9 cellular contexts compared by ENCODE assay signal in genomic region chr20:63537525-63538203, GRCh38. TPM values are rescaled to one million over a fixed set of nuclear protein-coding genes. Genes with fewer than 3 reads are reported as not detected.
A peak's percentile ranks its signal among the peaks of the same experiment; 100 is the strongest.
DNase-seq lines count a peak whose midpoint lies in the region; ATAC-seq, FAIRE-seq and TF ChIP-seq lines count a peak whose summit lies in the region.
"Had no signal": no experiment of that assay in that cellular context is flagged by ENCODE, and none has a peak within 500 bp of the region (broad histone marks: within the 10 kb centered on the region; RNA-seq: fewer than 3 reads in every experiment).

No MANE protein-coding gene starts in this region.

- H3K9me3 ChIP-seq in astrocyte (ENCODE audit: insufficient read depth, low read depth, low read length) (no peaks in the 10 kb centered on the region), sigmoid colon (no peaks in the 10 kb centered on the region)

- peak; percentile 87 for ATAC-seq in HG02885 (IDR thresholded peaks at IDR 0.05; ENCODE audit: poor library complexity, unreplicated experiment)

- no peaks in the 10 kb centered on the region for H3K9me3 Mint-ChIP-seq in astrocyte (ENCODE audit: unreplicated experiment)

- WGBS in sigmoid colon, 2 donors = 2 to 6% methylated on average over 34 of the region's 34 CpGs

- no peak overlapping the region for H3K4me3 Mint-ChIP-seq in astrocyte (ENCODE audit: unreplicated experiment)

- TF ChIP-seq CTCF in astrocyte (IDR thresholded peaks at IDR 0.05; ENCODE audit: insufficient read depth, low read depth, low read length) = peak; percentile 67
- TF ChIP-seq CTCF in sigmoid colon (IDR thresholded peaks at IDR 0.05) = peak; percentile 89 to 98 (median 95)

- no peaks in the 10 kb centered on the region for H3K36me3 ChIP-seq in astrocyte (ENCODE audit: insufficient read depth, low read length)
- no peaks in the 10 kb centered on the region for H3K36me3 ChIP-seq in sigmoid colon

- peaks cover 2% of the 10 kb centered on the region for H3K4me1 Mint-ChIP-seq in astrocyte (ENCODE audit: low read depth, unreplicated experiment)

- peak overlapping the region; percentile 81 for H2AFZ ChIP-seq in astrocyte (ENCODE audit: low read depth, low read length)

- H3K27ac Mint-ChIP-seq in astrocyte (ENCODE audit: unreplicated experiment) = no peak overlapping the region

- H4K20me1 ChIP-seq in astrocyte (ENCODE audit: insufficient read depth, low read length) = no peaks in the 10 kb centered on the region

- DNase-seq in NCI-H187 (lab: John Stamatoyannopoulos, UW) = peak; percentile 29 to 44
- DNase-seq in NCI-H187 treated with DMSO at 0.1 percent for 48 hours (lab: John Stamatoyannopoulos, UW) = no peak
- DNase-seq in NCI-H146 treated with DMSO at 0.1 percent for 48 hours (lab: John Stamatoyannopoulos, UW; ENCODE audit: unreplicated experiment) = peak; percentile 74
- peak; percentile 85 to 93 (median 92) for DNase-seq in T-helper 2 cell
- DNase-seq in astrocyte (ENCODE audit: low read depth) = peak; percentile 61
- peak in 47 of 51 donors; percentile 6 to 79 (median 50) for DNase-seq in hypothalamus (lab: John Stamatoyannopoulos, UW)
- DNase-seq in sigmoid colon = peak; percentile 90

- H3K9ac ChIP-seq in astrocyte (ENCODE audit: low read length) = peak overlapping the region; percentile 50

- no peaks in the 10 kb centered on the region for H3K36me3 Mint-ChIP-seq in astrocyte (ENCODE audit: low read depth, unreplicated experiment)

- no peaks in the 10 kb centered on the region for H3K79me2 ChIP-seq in astrocyte (ENCODE audit: insufficient read depth, low read length)

- intact Hi-C loops in sigmoid colon (cut with DNase I) = loop anchor here (1.0 to 2.0 kb wide), 3 partner anchors 36 to 437 kb away; no protein-coding TSS in a partner anchor

- TF ChIP-seq POLR2A in sigmoid colon (IDR thresholded peaks at IDR 0.05) = peak in 1 of 2 donors; percentile 64

- no peaks in the 10 kb centered on the region for H3K27me3 Mint-ChIP-seq in astrocyte (ENCODE audit: low read depth, unreplicated experiment)

- H3K4me3 ChIP-seq in astrocyte (ENCODE audit: insufficient read depth, low read depth, low read length) (peak overlapping the region; percentile 23), sigmoid colon (peak overlapping the region in 3 of 4 donors; percentile 20 to 34 (median 26))

- no peak for TF ChIP-seq EP300 in sigmoid colon (IDR thresholded peaks at IDR 0.05)

- H3K4me1 ChIP-seq in astrocyte (ENCODE audit: insufficient read depth, low read length) (peaks cover 8% of the 10 kb centered on the region), sigmoid colon (peaks cover 0 to 11% (median 9%) of the 10 kb centered on the region in 4 donors)

- peak; percentile 32 for FAIRE-seq in astrocyte (lab: Jason Lieb, UNC)
- FAIRE-seq: A204.1 had no signal

- no peaks in the 10 kb centered on the region for H3K27me3 ChIP-seq in astrocyte (ENCODE audit: insufficient read depth, low read length)
- H3K27me3 ChIP-seq in sigmoid colon = peaks cover 13 to 49% (median 41%) of the 10 kb centered on the region in 3 donors

- peak overlapping the region; percentile 79 for H3K4me2 ChIP-seq in astrocyte (ENCODE audit: low read length)

- H3K27ac ChIP-seq in astrocyte (ENCODE audit: low read depth, low read length) (no peak overlapping the region), sigmoid colon (peak overlapping the region in 3 of 4 donors; percentile 26 to 46 (median 31))

RNA-seq across cellular contexts. Expression of gene PTK6, which starts 0.5 kb away (rescaled TPM):
- 0.18 TPM in 1 of 2 replicates, not detected in the other for total RNA-seq in astrocyte
- total RNA-seq in sigmoid colon = under 1 TPM in 2 of 4 donors, not detected in 2; 0.28 to 0.36 TPM
- polyA plus RNA-seq in sigmoid colon = 10 to 100 TPM; 59.5 to 80.7 (median 73.3) TPM

RNA-seq across cellular contexts. Expression of gene SRMS, which starts 9.9 kb away (rescaled TPM):
- total RNA-seq in astrocyte = 0.14 TPM in 1 of 2 replicates, not detected in the other
- total RNA-seq in sigmoid colon = not detected
- 1 to 10 TPM in 1 of 3 donors, under 1 TPM in 1, not detected in 1; 0.19 to 2.4 TPM for polyA plus RNA-seq in sigmoid colon

RNA-seq across cellular contexts. Expression of gene FNDC11, which starts 16.3 kb away (rescaled TPM):
- total RNA-seq in astrocyte = 0.19 and 0.20 TPM in 2 replicates
- total RNA-seq in sigmoid colon = under 1 TPM; 0.16 to 0.55 (median 0.45) TPM
- under 1 TPM in 2 of 3 donors, not detected in 1; under 0.01 to 0.47 TPM for polyA plus RNA-seq in sigmoid colon

RNA-seq across cellular contexts. Expression of gene PPDPF, which starts 17.1 kb away (rescaled TPM):
- total RNA-seq in astrocyte (251 and 268 TPM in 2 replicates), sigmoid colon (100 to 1,000 TPM in 3 of 4 donors, 10 to 100 TPM in 1; 82.8 to 244 (median 146) TPM)
- polyA plus RNA-seq in sigmoid colon = 1,000 to 10,000 TPM in 2 of 3 donors, 100 to 1,000 TPM in 1; 658 to 1,688 (median 1,153) TPM

RNA-seq across cellular contexts. Expression of gene HELZ2, which starts 36.4 kb away (rescaled TPM):
- total RNA-seq in astrocyte = 188 and 200 TPM in 2 replicates
- 10 to 100 TPM in 3 of 4 donors, 1 to 10 TPM in 1; 9.5 to 48.1 (median 15.4) TPM for total RNA-seq in sigmoid colon
- 10 to 100 TPM in 1 of 3 donors, 1 to 10 TPM in 2; 1.2 to 38.4 (median 3.5) TPM for polyA plus RNA-seq in sigmoid colon
